ENCODE assay signal across 18 cellular contexts in the genomic region with DNA sequence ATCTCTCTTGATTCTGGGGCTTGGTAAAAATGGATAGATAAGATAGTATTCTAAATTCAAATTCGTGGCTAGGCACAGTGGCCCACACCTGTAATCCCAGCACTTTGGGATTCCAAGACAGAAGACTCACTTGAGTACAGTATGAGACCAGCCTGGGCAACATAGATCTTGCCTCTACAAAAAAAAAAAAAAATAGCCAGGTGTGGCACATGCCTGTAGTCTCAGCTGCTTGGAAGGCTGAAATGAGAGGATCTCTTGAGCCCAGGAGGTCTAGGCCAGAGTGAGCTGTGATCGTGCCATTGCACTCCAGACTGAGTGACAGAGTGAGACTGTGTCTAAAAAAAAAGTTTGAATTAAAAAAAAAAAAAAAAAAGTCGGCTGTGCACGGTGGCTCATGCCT. TPM values are rescaled to one million over a fixed set of nuclear protein-coding genes. Genes with fewer than 3 reads are reported as not detected.
DNase-seq lines count a peak whose midpoint lies in the region; ATAC-seq and TF ChIP-seq lines count a peak whose summit lies in the region.
"Had no signal": no experiment of that assay in that cellular context is flagged by ENCODE, and none has a peak within 500 bp of the region (broad histone marks: within the 10 kb centered on the region; RNA-seq: fewer than 3 reads in every experiment).

No MANE protein-coding gene starts in this region.

- CTCF ChIA-PET in WTC11 (lab: Charles Lee): interaction anchor here (0.7 to 11.5 kb wide), 4 partner anchors 17 to 269 kb away, joined by 3 to 175 read pairs (median 6); partner anchors contain the start of genes NAE1 and RRAD

- intact Hi-C loops in left lung (cut with DNase I): no loop called here
- intact Hi-C loops in thyroid gland (cut with DNase I): loop anchor here (10.0 kb wide), 1 partner anchor 295 kb away; the partner anchor contains the start of gene MATCAP1
- intact Hi-C loops in breast epithelium (cut with DNase I; ENCODE audit: low total_unique reads): no loop called here

- H3K36me3 Mint-ChIP-seq in activated T-cell treated with anti-CD3 and anti-CD28 coated beads, Interleukin-2, amount 50 U/mL, for 24 hours (ENCODE audit: low read depth): peaks cover 78% of the 10 kb centered on the region
- H3K36me3 Mint-ChIP-seq in activated T-cell treated with anti-CD3 and anti-CD28 coated beads, Interleukin-2, amount 50 U/mL, for 72 hours (ENCODE audit: insufficient read depth in 2 of 2): peaks cover 0 to 12% of the 10 kb centered on the region in 2 donors
- H3K36me3 Mint-ChIP-seq in WTC11: peaks cover 17% of the 10 kb centered on the region

- H3K4me3 Mint-ChIP-seq in activated T-cell treated with anti-CD3 and anti-CD28 coated beads, Interleukin-2, amount 50 U/mL, for 24 hours: no peak overlapping the region
- H3K4me3 Mint-ChIP-seq in activated T-cell treated with anti-CD3 and anti-CD28 coated beads, Interleukin-2, amount 50 U/mL, for 72 hours: no peak overlapping the region
- H3K4me3 Mint-ChIP-seq in WTC11: no peak overlapping the region
- H3K4me3 Mint-ChIP-seq: CD14-positive monocyte; CD4-positive, alpha-beta memory T cell had no signal

- peaks cover 0 to 7% of the 10 kb centered on the region in 2 donors for H3K4me1 ChIP-seq in left lung
- peaks cover 46 to 55% of the 10 kb centered on the region in 2 donors for H3K4me1 ChIP-seq in thyroid gland
- peaks cover 4 to 7% of the 10 kb centered on the region in 2 donors for H3K4me1 ChIP-seq in breast epithelium

- TF ChIP-seq POLR2A in thyroid gland (IDR thresholded peaks at IDR 0.05): no peak
- TF ChIP-seq POLR2A in breast epithelium (IDR thresholded peaks at IDR 0.05): no peak

- ATAC-seq in activated T-cell treated with anti-CD3 and anti-CD28 coated beads, Interleukin-2, amount 50 U/mL, for 72 hours (replicated peaks in 1 of 2): no peak
- ATAC-seq in WTC11 (no peak), left lung (peak; percentile 49)
- ATAC-seq: A549, HCT116 had no signal

- 51 to 60% methylated on average over 4 of the region's 4 CpGs for WGBS in thyroid gland, 2 donors

- POLR2A ChIA-PET in WTC11 (lab: Charles Lee): no interaction called here

- no peak for TF ChIP-seq CTCF in WTC11 (IDR thresholded peaks at IDR 0.05)
- TF ChIP-seq CTCF in left lung (IDR thresholded peaks at IDR 0.05): no peak
- no peak for TF ChIP-seq CTCF in thyroid gland (IDR thresholded peaks at IDR 0.05)
- no peak for TF ChIP-seq CTCF in WERI-Rb-1 (IDR thresholded peaks at IDR 0.05; ENCODE audit: low read depth, low read length)
- TF ChIP-seq CTCF in breast epithelium (IDR thresholded peaks at IDR 0.05): no peak

- no peak for DNase-seq in activated T-cell treated with anti-CD3 and anti-CD28 coated beads, Interleukin-2, amount 50 U/mL, for 24 hours
- DNase-seq in activated T-cell treated with anti-CD3 and anti-CD28 coated beads, Interleukin-2, amount 50 U/mL, for 72 hours: no peak
- DNase-seq in WTC11 (ENCODE audit: low spot score): no peak
- no peak for DNase-seq in left lung
- peak in 1 of 2 donors; percentile 26 for DNase-seq in thyroid gland
- DNase-seq in WERI-Rb-1: no peak
- DNase-seq in DMS 273 treated with DMSO at 0.1 percent for 48 hours (lab: John Stamatoyannopoulos, UW): no peak
- DNase-seq in breast epithelium (ENCODE audit: low spot score in 2 of 2): no peak
- DNase-seq: CD4-positive, alpha-beta memory T cell; DMS79 treated with DMSO at 0.1 percent for 48 hours; GF-D8; GOT3; H7 had no signal

- H3K27me3 ChIP-seq in left lung: no peaks in the 10 kb centered on the region
- H3K27me3 ChIP-seq in thyroid gland: no peaks in the 10 kb centered on the region
- no peaks in the 10 kb centered on the region for H3K27me3 ChIP-seq in WERI-Rb-1 (ENCODE audit: insufficient read depth, low read depth, severe bottlenecking)
- H3K27me3 ChIP-seq in breast epithelium: no peaks in the 10 kb centered on the region
- H3K27me3 ChIP-seq: BLaER1 had no signal

- H3K27ac ChIP-seq in left lung (no peak overlapping the region), thyroid gland (peak overlapping the region; percentile 62 to 84 (median 80)), WERI-Rb-1 (no peak overlapping the region), breast epithelium (no peak overlapping the region)
- H3K27ac ChIP-seq: 22Rv1, A549, BLaER1 had no signal

- no peaks in the 10 kb centered on the region for H3K27me3 Mint-ChIP-seq in activated T-cell treated with anti-CD3 and anti-CD28 coated beads, Interleukin-2, amount 50 U/mL, for 24 hours
- H3K27me3 Mint-ChIP-seq in activated T-cell treated with anti-CD3 and anti-CD28 coated beads, Interleukin-2, amount 50 U/mL, for 72 hours (ENCODE audit: low read depth): no peaks in the 10 kb centered on the region
- H3K27me3 Mint-ChIP-seq in WTC11 (ENCODE audit: low read depth): no peaks in the 10 kb centered on the region
- H3K27me3 Mint-ChIP-seq: CD4-positive, alpha-beta memory T cell had no signal

- no peaks in the 10 kb centered on the region for H3K9me3 Mint-ChIP-seq in activated T-cell treated with anti-CD3 and anti-CD28 coated beads, Interleukin-2, amount 50 U/mL, for 24 hours
- H3K9me3 Mint-ChIP-seq in activated T-cell treated with anti-CD3 and anti-CD28 coated beads, Interleukin-2, amount 50 U/mL, for 72 hours: no peaks in the 10 kb centered on the region
- H3K9me3 Mint-ChIP-seq in WTC11: no peaks in the 10 kb centered on the region
- H3K9me3 Mint-ChIP-seq: CD4-positive, alpha-beta memory T cell had no signal

- H3K9me3 ChIP-seq in left lung (no peaks in the 10 kb centered on the region), thyroid gland (no peaks in the 10 kb centered on the region), WERI-Rb-1 (ENCODE audit: severe bottlenecking) (no peaks in the 10 kb centered on the region), breast epithelium (no peaks in the 10 kb centered on the region)
- H3K9me3 ChIP-seq: A549, BLaER1 had no signal

- H3K27ac Mint-ChIP-seq in activated T-cell treated with anti-CD3 and anti-CD28 coated beads, Interleukin-2, amount 50 U/mL, for 24 hours: peak overlapping the region; percentile 50
- H3K27ac Mint-ChIP-seq in activated T-cell treated with anti-CD3 and anti-CD28 coated beads, Interleukin-2, amount 50 U/mL, for 72 hours: no peak overlapping the region
- H3K27ac Mint-ChIP-seq in WTC11: peak overlapping the region; percentile 26; the same call in 1 of the 2 replicates
- H3K27ac Mint-ChIP-seq: CD14-positive monocyte had no signal

- peaks cover 52% of the 10 kb centered on the region for H3K4me1 Mint-ChIP-seq in activated T-cell treated with anti-CD3 and anti-CD28 coated beads, Interleukin-2, amount 50 U/mL, for 24 hours (ENCODE audit: low read depth)
- peaks cover 45% of the 10 kb centered on the region for H3K4me1 Mint-ChIP-seq in activated T-cell treated with anti-CD3 and anti-CD28 coated beads, Interleukin-2, amount 50 U/mL, for 72 hours (ENCODE audit: low read depth)
- H3K4me1 Mint-ChIP-seq in WTC11: peaks cover 17% of the 10 kb centered on the region
- H3K4me1 Mint-ChIP-seq: CD14-positive monocyte had no signal

- peaks cover 0 to 30% of the 10 kb centered on the region in 2 donors for H3K36me3 ChIP-seq in left lung
- H3K36me3 ChIP-seq in thyroid gland: peaks cover 8 to 10% of the 10 kb centered on the region in 2 donors
- H3K36me3 ChIP-seq in WERI-Rb-1: peaks cover 24% of the 10 kb centered on the region
- H3K36me3 ChIP-seq in breast epithelium: no peaks in the 10 kb centered on the region

- H3K4me3 ChIP-seq in left lung (no peak overlapping the region), thyroid gland (replicated peaks in 1 of 3) (no peak overlapping the region), WERI-Rb-1 (ENCODE audit: low read depth, low read length) (no peak overlapping the region), breast epithelium (no peak overlapping the region)
- H3K4me3 ChIP-seq: A549, BLaER1 had no signal

TF ChIP-seq in WTC11, 78 proteins besides CTCF, POLR2A, EP300 and RAD21 (continues in another document):
- TF ChIP-seq, protein P1, sequence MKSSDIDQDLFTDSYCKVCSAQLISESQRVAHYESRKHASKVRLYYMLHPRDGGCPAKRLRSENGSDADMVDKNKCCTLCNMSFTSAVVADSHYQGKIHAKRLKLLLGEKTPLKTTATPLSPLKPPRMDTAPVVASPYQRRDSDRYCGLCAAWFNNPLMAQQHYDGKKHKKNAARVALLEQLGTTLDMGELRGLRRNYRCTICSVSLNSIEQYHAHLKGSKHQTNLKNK (CRISPR knock-in tag; IDR thresholded peaks at IDR 0.05): no peak
- TF ChIP-seq CREM (CRISPR knock-in tag; IDR thresholded peaks at IDR 0.05): no peak

RNA-seq across cellular contexts. Expression of gene PDP2, which starts 9.3 kb away (rescaled TPM):
- 10 to 100 TPM; 31.8 TPM for total RNA-seq in activated T-cell treated with anti-CD3 and anti-CD28 coated beads, Interleukin-2, amount 50 U/mL, for 72 hours
- total RNA-seq in WTC11 (2021) (26.4 to 28.4 TPM (median 27.0 TPM) in 3 replicates), left lung (10 to 100 TPM; 17.4 to 36.3 TPM), thyroid gland (10 to 100 TPM; 10.7 to 34.5 (median 26.9) TPM), breast epithelium (10 to 100 TPM in 1 of 3 donors, 1 to 10 TPM in 2; 8.8 to 18.6 (median 9.4) TPM)

RNA-seq across cellular contexts. Expression of gene CDH16, which starts 29.1 kb away (rescaled TPM):
- not detected for total RNA-seq in activated T-cell treated with anti-CD3 and anti-CD28 coated beads, Interleukin-2, amount 50 U/mL, for 72 hours
- total RNA-seq in WTC11 (2021): not detected in 3 replicates
- total RNA-seq in left lung: under 1 TPM in 1 of 2 donors, not detected in 1; 0.32 TPM
- 100 to 1,000 TPM in 3 of 4 donors, 10 to 100 TPM in 1; 43.1 to 166 (median 134) TPM for total RNA-seq in thyroid gland
- not detected for total RNA-seq in breast epithelium
- total RNA-seq: CD4-positive, alpha-beta memory T cell; H7 had no signal

RNA-seq across cellular contexts. Expression of gene RRAD, which starts 35.7 kb away (rescaled TPM):
- total RNA-seq in activated T-cell treated with anti-CD3 and anti-CD28 coated beads, Interleukin-2, amount 50 U/mL, for 72 hours: 1 to 10 TPM; 1.6 to 3.1 TPM
- total RNA-seq in WTC11 (2021) (0.16 to 0.52 TPM (median 0.18 TPM) in 3 replicates), left lung (10 to 100 TPM in 1 of 2 donors, 1 to 10 TPM in 1; 8.2 to 31.8 TPM), thyroid gland (10 to 100 TPM in 3 of 4 donors, 1 to 10 TPM in 1; 6.1 to 15.6 (median 10.9) TPM), breast epithelium (10 to 100 TPM in 1 of 3 donors, 1 to 10 TPM in 2; 7.7 to 11.1 (median 8.0) TPM)

RNA-seq across cellular contexts. Expression of gene CIAO2B, which starts 44.6 kb away (rescaled TPM):
- 100 to 1,000 TPM; 145 to 167 TPM for total RNA-seq in activated T-cell treated with anti-CD3 and anti-CD28 coated beads, Interleukin-2, amount 50 U/mL, for 72 hours
- 59.7 to 72.7 TPM (median 71.4 TPM) in 3 replicates for total RNA-seq in WTC11 (2021)
- total RNA-seq in left lung: 10 to 100 TPM; 81.7 to 82.5 TPM
- 100 to 1,000 TPM in 1 of 4 donors, 10 to 100 TPM in 3; 29.4 to 113 (median 48.3) TPM for total RNA-seq in thyroid gland
- total RNA-seq in breast epithelium: 10 to 100 TPM; 45.7 to 77.3 (median 65.4) TPM

RNA-seq across cellular contexts. Expression of gene CA7, which starts 45.4 kb away (rescaled TPM):
- not detected for total RNA-seq in activated T-cell treated with anti-CD3 and anti-CD28 coated beads, Interleukin-2, amount 50 U/mL, for 72 hours
- total RNA-seq in WTC11 (2021): 1.4 to 2.2 TPM (median 1.6 TPM) in 3 replicates
- total RNA-seq in left lung: not detected
- under 1 TPM in 1 of 4 donors, not detected in 3; 0.46 TPM for total RNA-seq in thyroid gland
- 1 to 10 TPM in 1 of 3 donors, not detected in 2; 1.3 TPM for total RNA-seq in breast epithelium
- total RNA-seq: CD4-positive, alpha-beta memory T cell had no signal

Comparison
In these comparisons a context has a peak if more than half of its experiments do, and no peak if none do; other contexts are left out.
1. H3K27ac ChIP-seq: peak in thyroid gland (3 of 3); none in left lung (0 of 2), WERI-Rb-1 (single experiment) and breast epithelium (0 of 2).
2. RNA of gene CDH16, which starts 29.1 kb away (total RNA-seq): 43.1 to 166 TPM in thyroid gland; 0.32 TPM in left lung, not detected in activated T-cell treated with anti-CD3 and anti-CD28 coated beads, Interleukin-2, amount 50 U/mL, for 72 hours, not detected in WTC11 and not detected in breast epithelium; every median in the first group is over 10 times any median in the second.